ENCODE assay signal across 11 cellular contexts in the genomic region with DNA sequence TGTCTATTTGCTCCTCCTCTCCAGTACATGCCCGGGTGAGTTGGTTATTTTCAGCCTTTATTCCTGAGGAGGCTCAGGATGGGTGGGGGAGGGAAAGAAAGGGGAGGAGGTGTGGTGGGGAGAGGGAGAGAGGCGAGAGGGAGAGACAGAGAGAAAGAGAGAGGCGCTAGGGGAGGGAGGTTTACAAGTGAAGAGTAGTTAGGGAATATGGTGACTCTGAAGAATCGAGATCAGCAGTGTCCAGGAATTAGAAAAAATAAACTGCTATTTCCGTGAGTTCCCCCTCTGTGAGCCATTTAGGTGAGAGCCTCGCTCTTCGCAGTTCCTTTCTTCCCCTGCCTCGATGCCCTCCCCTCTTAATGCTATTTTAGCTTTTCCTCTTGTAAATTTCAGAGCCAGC.
DNase-seq lines count a peak whose midpoint lies in the region; ATAC-seq, FAIRE-seq and TF ChIP-seq lines count a peak whose summit lies in the region.
"Had no signal": no experiment of that assay in that cellular context is flagged by ENCODE, and none has a peak within 500 bp of the region (broad histone marks: within the 10 kb centered on the region; RNA-seq: fewer than 3 reads in every experiment).

No MANE protein-coding gene starts in this region.

- no peak overlapping the region for H2AFZ ChIP-seq in fibroblast of lung (ENCODE audit: low read length)
- H2AFZ ChIP-seq in neuron (ENCODE audit: low read depth, low read length) = no peak overlapping the region

- H3K9me3 ChIP-seq in fibroblast of lung (ENCODE audit: control insufficient read depth, insufficient read depth, low read depth, low read length) (no peaks in the 10 kb centered on the region), neuron (ENCODE audit: low read length) (no peaks in the 10 kb centered on the region)
- H3K9me3 ChIP-seq: Caco-2 had no signal

- H3K27ac ChIP-seq in fibroblast of lung (ENCODE audit: insufficient read depth, low read length) = peak overlapping the region; percentile 83

- H3K9ac ChIP-seq in fibroblast of lung (ENCODE audit: insufficient read depth, low read length) = peak overlapping the region; percentile 57

- ATAC-seq in GM21526 (IDR thresholded peaks at IDR 0.05; ENCODE audit: low FRiP score, unreplicated experiment) = no peak
- no peak for ATAC-seq in HG02759 (IDR thresholded peaks at IDR 0.05; ENCODE audit: unreplicated experiment)
- ATAC-seq: activated T-helper 17 cell treated with anti-CD3 and anti-CD28 coated beads, Interleukin-2, amount 50 U/mL, for 72 hours had no signal

- H4K20me1 ChIP-seq in fibroblast of lung (ENCODE audit: control insufficient read depth, extremely low read depth, insufficient read depth, low read length) = no peaks in the 10 kb centered on the region

- peak overlapping the region; percentile 83 for H3K4me2 ChIP-seq in fibroblast of lung (ENCODE audit: extremely low read depth, insufficient read depth, low read length)

- peaks cover 43% of the 10 kb centered on the region for H3K79me2 ChIP-seq in fibroblast of lung (ENCODE audit: control insufficient read depth, insufficient read depth, low read length)

- H3K4me3 ChIP-seq in fibroblast of lung (replicated peaks in 1 of 4; ENCODE audit: control extremely low read depth in 1 of 4, insufficient read depth in 1 of 4, low read depth in 3 of 4, low read length in 4 of 4) = peak overlapping the region; percentile 37 to 48 (median 43)
- H3K4me3 ChIP-seq in neuron (ENCODE audit: low read length) = peak overlapping the region; percentile 60

- no peak for TF ChIP-seq CTCF in fibroblast of lung (conservative IDR thresholded peaks at IDR 0.05 in 1 of 2, IDR thresholded peaks at IDR 0.05 in 1 of 2; ENCODE audit: low read depth in 1 of 2, low read length in 2 of 2)

- H3K27me3 ChIP-seq in fibroblast of lung (ENCODE audit: control insufficient read depth, insufficient read depth, low read length) (no peaks in the 10 kb centered on the region), neuron (ENCODE audit: insufficient read depth, low read length) (peaks cover 24% of the 10 kb centered on the region)

- peaks cover 6% of the 10 kb centered on the region for H3K36me3 ChIP-seq in fibroblast of lung (ENCODE audit: control insufficient read depth, insufficient read depth, low read length)
- peaks cover 14% of the 10 kb centered on the region for H3K36me3 ChIP-seq in neuron (ENCODE audit: insufficient read depth, low read length)

- FAIRE-seq in RCC 7860 (lab: Jason Lieb, UNC) = no peak
- FAIRE-seq: TTC549 had no signal

- peak; percentile 63 for DNase-seq in DMS53 treated with DMSO at 0.1 percent for 48 hours (lab: John Stamatoyannopoulos, UW; ENCODE audit: unreplicated experiment)
- DNase-seq in NCI-H510A treated with DMSO at 0.1 percent for 48 hours (lab: John Stamatoyannopoulos, UW) = peak; percentile 82
- peak; percentile 24 to 53 for DNase-seq in fibroblast of lung (ENCODE audit: low read depth in 2 of 2)
- no peak for DNase-seq in HT-29 (ENCODE audit: low spot score)
- no peak for DNase-seq in RCC 7860 (ENCODE audit: low spot score)
- DNase-seq: Caco-2 had no signal

- peaks cover 27% of the 10 kb centered on the region for H3K4me1 ChIP-seq in fibroblast of lung (ENCODE audit: control insufficient read depth, extremely low read depth, insufficient read depth, low read length)
- H3K4me1 ChIP-seq in neuron (ENCODE audit: insufficient read depth, low read length) = peaks cover 79% of the 10 kb centered on the region

Comparison
In these comparisons a context has a peak if more than half of its experiments do, and no peak if none do; other contexts are left out.
1. DNase-seq: peak in DMS53 treated with DMSO at 0.1 percent for 48 hours (single experiment), NCI-H510A treated with DMSO at 0.1 percent for 48 hours (single experiment) and fibroblast of lung (2 of 2); none in HT-29 (single experiment) and RCC 7860 (single experiment).